27 cellular contexts compared by ENCODE assay signal in genomic region chr22:22245256-22245909, GRCh38. TPM values are rescaled to one million over a fixed set of nuclear protein-coding genes. Genes with fewer than 3 reads are reported as not detected.
DNase-seq lines count a peak whose midpoint lies in the region; ATAC-seq and TF ChIP-seq lines count a peak whose summit lies in the region.
"Had no signal": no experiment of that assay in that cellular context is flagged by ENCODE, and none has a peak within 500 bp of the region (broad histone marks: within the 10 kb centered on the region; RNA-seq: fewer than 3 reads in every experiment).

No MANE protein-coding gene starts in this region.

- H3K27ac Mint-ChIP-seq in CD4-positive, alpha-beta T cell, result no peak overlapping the region
- H3K27ac Mint-ChIP-seq: CD14-positive monocyte, GM23338, H9, T-cell had no signal

- no peak for DNase-seq in DND-41
- peak; percentile 33 for DNase-seq in ecto neural progenitor cell (ENCODE audit: low spot score)
- no peak for DNase-seq in CD4-positive, alpha-beta T cell
- no peak for DNase-seq in NOMO-1 treated with dmso at 0.1 percent for 144 hours (lab: John Stamatoyannopoulos, UW; ENCODE audit: unreplicated experiment)
- DNase-seq: AML-193, Calu3, DMS79 treated with DMSO at 0.1 percent for 48 hours, H9, Karpas-422, NCI-H1092 treated with DMSO at 0.1 percent for 48 hours, NCI-H1436, NCI-H187 treated with DMSO at 0.1 percent for 48 hours, NCI-H2171 treated with DMSO at 0.1 percent for 48 hours, NCI-H524, NCI-H748 treated with DMSO at 0.1 percent for 48 hours, Right ventricle myocardium superior, RPMI8226, T-cell had no signal

- H2AFZ ChIP-seq in DND-41 (ENCODE audit: low read depth, low read length) (no peak overlapping the region), Loucy (ENCODE audit: low read length) (no peak overlapping the region)
- H2AFZ ChIP-seq: GM23338 had no signal

- no peaks in the 10 kb centered on the region for H3K36me3 Mint-ChIP-seq in CD4-positive, alpha-beta T cell (ENCODE audit: low read depth)
- H3K36me3 Mint-ChIP-seq: CD14-positive monocyte, T-cell had no signal

- H3K9me3 Mint-ChIP-seq in CD4-positive, alpha-beta T cell, result no peaks in the 10 kb centered on the region
- H3K9me3 Mint-ChIP-seq: CD14-positive monocyte, IgD-negative memory B cell, T-cell had no signal

- no peak overlapping the region for H3K4me2 ChIP-seq in DND-41 (ENCODE audit: insufficient read depth, low read length)
- peak overlapping the region; percentile 85 for H3K4me2 ChIP-seq in Loucy (ENCODE audit: low read depth, low read length, poor library complexity, severe bottlenecking)
- H3K4me2 ChIP-seq: A549, GM23338 had no signal

- H3K4me3 ChIP-seq in DND-41 (ENCODE audit: low read depth in 1 of 2, low read length in 2 of 2) (no peak overlapping the region), Loucy (ENCODE audit: low read length, poor library complexity, severe bottlenecking) (peak overlapping the region; percentile 85)
- H3K4me3 ChIP-seq: A549, GM23338, SJSA1 had no signal

- H3K4me3 Mint-ChIP-seq in CD4-positive, alpha-beta T cell, result no peak overlapping the region
- H3K4me3 Mint-ChIP-seq: GM23338, H9, T-cell had no signal

- intact Hi-C loops in CD4-positive, alpha-beta T cell (cut with DNase I, micrococcal nuclease), result no loop called here

- no peaks in the 10 kb centered on the region for H3K9me2 ChIP-seq in Loucy (replicated peaks; ENCODE audit: low read depth, low read length)

- TF ChIP-seq CTCF in DND-41 (IDR thresholded peaks at IDR 0.05; ENCODE audit: borderline replicate concordance, extremely low read depth, low read length, poor library complexity, severe bottlenecking) (no peak), Loucy (conservative IDR thresholded peaks at IDR 0.05; ENCODE audit: low read length) (no peak)
- no peak for TF ChIP-seq CTCF in CD4-positive, alpha-beta T cell (IDR thresholded peaks at IDR 0.05)

- H3K27ac ChIP-seq in DND-41 (ENCODE audit: low read length), result peak overlapping the region; percentile 24; the same call in 1 of the 2 replicates
- H3K27ac ChIP-seq in CD4-positive, alpha-beta T cell (ENCODE audit: low read depth, low read length), result no peak overlapping the region
- H3K27ac ChIP-seq: A549, SJSA1 had no signal

- POLR2A ChIA-PET in CD4-positive, alpha-beta T cell (lab: Charles Lee), result no interaction called here

- H3K9me3 ChIP-seq in DND-41 (ENCODE audit: insufficient read depth, low read length, severe bottlenecking) (no peaks in the 10 kb centered on the region), Loucy (ENCODE audit: insufficient read depth, low read depth, low read length) (no peaks in the 10 kb centered on the region)
- no peaks in the 10 kb centered on the region for H3K9me3 ChIP-seq in CD4-positive, alpha-beta T cell (ENCODE audit: control insufficient read depth, low read length)
- H3K9me3 ChIP-seq: A549, SJSA1 had no signal

- H3K79me2 ChIP-seq in DND-41 (ENCODE audit: insufficient read depth, low read length) (no peaks in the 10 kb centered on the region), Loucy (ENCODE audit: insufficient read depth, low read length) (peaks cover 38% of the 10 kb centered on the region)

- H3K4me1 Mint-ChIP-seq in CD4-positive, alpha-beta T cell (ENCODE audit: low read depth), result peaks cover 20% of the 10 kb centered on the region
- H3K4me1 Mint-ChIP-seq: GM23338, H9 had no signal

- H3F3A ChIP-seq in Loucy (ENCODE audit: low read depth), result peaks cover 22% of the 10 kb centered on the region

- H3K27me3 Mint-ChIP-seq in CD4-positive, alpha-beta T cell, result peaks cover 21% of the 10 kb centered on the region

- ATAC-seq in DND-41 (ENCODE audit: insufficient read depth, low read depth) (no peak), HG03565 (IDR thresholded peaks at IDR 0.05; ENCODE audit: unreplicated experiment) (no peak), GM21526 (IDR thresholded peaks at IDR 0.05; ENCODE audit: low FRiP score, unreplicated experiment) (no peak)
- no peak for ATAC-seq in CD4-positive, alpha-beta T cell (ENCODE audit: poor library complexity)
- ATAC-seq: A549, GM23338, T-cell had no signal

- H4K20me1 ChIP-seq in DND-41 (ENCODE audit: insufficient read depth, low read length) (no peaks in the 10 kb centered on the region), Loucy (ENCODE audit: insufficient read depth, low read length, poor library complexity, severe bottlenecking) (no peaks in the 10 kb centered on the region)

- H3K9ac ChIP-seq in DND-41 (ENCODE audit: low read depth, low read length) (no peak overlapping the region), Loucy (ENCODE audit: low read depth, low read length, poor library complexity, severe bottlenecking) (peak overlapping the region; percentile 97)

- H3K27me3 ChIP-seq in DND-41 (ENCODE audit: insufficient read depth, low read length, poor library complexity), result no peaks in the 10 kb centered on the region
- H3K27me3 ChIP-seq in Loucy (ENCODE audit: insufficient read depth, low read length, poor library complexity, severe bottlenecking), result no peaks in the 10 kb centered on the region
- H3K27me3 ChIP-seq in CD4-positive, alpha-beta T cell (ENCODE audit: control insufficient read depth, insufficient read depth, low read length), result peaks cover 3% of the 10 kb centered on the region

- H3K4me1 ChIP-seq in DND-41 (ENCODE audit: insufficient read depth, low read length), result peaks cover 56% of the 10 kb centered on the region
- peaks cover 75% of the 10 kb centered on the region for H3K4me1 ChIP-seq in Loucy (ENCODE audit: insufficient read depth, low read length, poor library complexity, severe bottlenecking)
- H3K4me1 ChIP-seq: A549, SJSA1 had no signal

- H3K36me3 ChIP-seq in DND-41 (ENCODE audit: insufficient read depth, low read length), result no peaks in the 10 kb centered on the region
- H3K36me3 ChIP-seq in Loucy (ENCODE audit: insufficient read depth, low read length), result no peaks in the 10 kb centered on the region
- H3K36me3 ChIP-seq: SJSA1 had no signal

- CTCF ChIA-PET in CD4-positive, alpha-beta T cell (lab: Charles Lee), result interaction anchor here (0.6 to 2.2 kb wide), 2 partner anchors 10 to 13 kb away, joined by 3 to 5 read pairs; no protein-coding TSS in a partner anchor

RNA-seq across cellular contexts. Expression of gene VPREB1, which starts 0.8 kb away (rescaled TPM):
- total RNA-seq in CD4-positive, alpha-beta T cell, result not detected
- total RNA-seq: Calu3, GM23338, H9, M059J, Right ventricle myocardium superior, SJSA1, T-cell had no signal
